ENCODE assay signal across 13 cellular contexts in the genomic region with DNA sequence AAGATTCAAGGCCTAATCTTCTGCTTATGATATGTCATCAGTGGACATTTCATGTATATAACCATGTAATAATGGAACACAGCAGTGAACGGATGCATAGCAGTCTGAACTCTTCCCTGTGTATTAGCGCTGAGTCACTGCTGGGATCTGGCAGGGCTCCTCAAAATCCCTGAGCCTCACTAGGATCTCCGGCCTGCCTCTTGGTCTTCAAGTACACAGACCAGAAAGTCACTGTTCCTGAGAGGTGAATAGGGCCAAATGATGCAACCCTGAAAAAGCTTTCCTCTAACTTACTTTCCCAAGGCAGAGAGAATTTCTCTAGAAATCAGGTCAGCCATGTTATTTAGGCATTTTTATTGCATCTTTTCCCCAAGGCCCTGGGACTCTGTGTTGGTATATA. TPM values are rescaled to one million over a fixed set of nuclear protein-coding genes. Genes with fewer than 3 reads are reported as not detected.
A peak's percentile ranks its signal among the peaks of the same experiment; 100 is the strongest.
DNase-seq lines count a peak whose midpoint lies in the region; ATAC-seq, FAIRE-seq and TF ChIP-seq lines count a peak whose summit lies in the region.
"Had no signal": no experiment of that assay in that cellular context is flagged by ENCODE, and none has a peak within 500 bp of the region (broad histone marks: within the 10 kb centered on the region; RNA-seq: fewer than 3 reads in every experiment).

No MANE protein-coding gene starts in this region.

- no peak for FAIRE-seq in bronchial epithelial cell (lab: Jason Lieb, UNC)

- peaks cover 1% of the 10 kb centered on the region for H3K27me3 ChIP-seq in bronchial epithelial cell (ENCODE audit: control insufficient read depth, insufficient read depth, low read length)
- no peaks in the 10 kb centered on the region for H3K27me3 ChIP-seq in lower lobe of right lung (ENCODE audit: low read depth)
- H3K27me3 ChIP-seq in aorta (ENCODE audit: control insufficient read depth in 1 of 2, insufficient read depth in 2 of 2, low read length in 1 of 2), result no peaks in the 10 kb centered on the region
- H3K27me3 ChIP-seq: stomach had no signal

- H3K9me3 ChIP-seq in lower lobe of right lung (no peaks in the 10 kb centered on the region), aorta (ENCODE audit: control insufficient read depth, low read length) (no peaks in the 10 kb centered on the region)
- H3K9me3 ChIP-seq: stomach had no signal

- WGBS in aorta, 2 donors, result 34 to 44% methylated on average over 3 of the region's 3 CpGs

- no peak for TF ChIP-seq CTCF in bronchial epithelial cell (IDR thresholded peaks at IDR 0.05; ENCODE audit: insufficient read depth, low read length, severe bottlenecking)
- no peak for TF ChIP-seq CTCF in lower lobe of right lung (IDR thresholded peaks at IDR 0.05)
- TF ChIP-seq CTCF in GM13976 (IDR thresholded peaks at IDR 0.05; ENCODE audit: borderline replicate concordance, control extremely low read depth, extremely low read depth, insufficient read depth, missing control alignments), result no peak

- H3K4me3 ChIP-seq in bronchial epithelial cell (ENCODE audit: low read depth, low read length), result no peak overlapping the region
- H3K4me3 ChIP-seq in lower lobe of right lung, result no peak overlapping the region
- H3K4me3 ChIP-seq in aorta (ENCODE audit: low read length in 2 of 2), result no peak overlapping the region
- H3K4me3 ChIP-seq: stomach had no signal

- intact Hi-C loops in Right ventricle myocardium inferior (cut with DNase I), result no loop called here
- intact Hi-C loops in cardiac septum (cut with DNase I), result no loop called here
- intact Hi-C loops in lower lobe of right lung (cut with DNase I), result no loop called here
- intact Hi-C loops in aorta (cut with DNase I), result no loop called here

- H3K4me1 ChIP-seq in lower lobe of right lung, result no peaks in the 10 kb centered on the region
- no peaks in the 10 kb centered on the region for H3K4me1 ChIP-seq in aorta (ENCODE audit: control insufficient read depth in 1 of 2, insufficient read depth in 2 of 2, low read length in 2 of 2)

- DNase-seq in Right ventricle myocardium inferior (ENCODE audit: missing footprints), result no peak
- DNase-seq in cardiac septum (ENCODE audit: low spot score), result no peak
- peak; percentile 52 for DNase-seq in bronchial epithelial cell (ENCODE audit: low read depth)
- peak; percentile 56 for DNase-seq in lower lobe of right lung
- peak; percentile 68 to 82 for DNase-seq in aorta
- no peak for DNase-seq in NCI-H1930 (lab: John Stamatoyannopoulos, UW)
- no peak for DNase-seq in GM13976 (ENCODE audit: low spot score)
- DNase-seq: NCI-H187; stimulated activated CD4-positive, alpha-beta T cell treated with anti-CD3 and anti-CD28 coated beads, Interleukin-1b, Interleukin-23, amount 100 ng/mL, for 48 hours; stomach had no signal

- ATAC-seq in Right ventricle myocardium inferior, result peak; percentile 90
- peak; percentile 83 to 88 for ATAC-seq in lower lobe of right lung
- peak; percentile 76 for ATAC-seq in aorta (ENCODE audit: low FRiP score)
- ATAC-seq in HG02623 (IDR thresholded peaks at IDR 0.05; ENCODE audit: unreplicated experiment), result no peak
- ATAC-seq: natural killer cell treated with Interleukin-12 subunit alpha and Interleukin-12 subunit beta and Interleukin-15 and Interleukin-18, amount 100 ng/mL, for 72 hours had no signal

- H3K36me3 ChIP-seq in bronchial epithelial cell (ENCODE audit: control insufficient read depth, insufficient read depth, low read length) (no peaks in the 10 kb centered on the region), lower lobe of right lung (no peaks in the 10 kb centered on the region), aorta (ENCODE audit: control insufficient read depth in 1 of 2, insufficient read depth in 2 of 2, low read length in 1 of 2) (no peaks in the 10 kb centered on the region)
- H3K36me3 ChIP-seq: stomach had no signal

- in situ Hi-C loops in GM13976 (cut with MboI; ENCODE audit: low sequenced_read_pairs, unreplicated experiment), result no loop called here

- no peak overlapping the region for H3K27ac ChIP-seq in lower lobe of right lung
- no peak overlapping the region for H3K27ac ChIP-seq in aorta (ENCODE audit: low read depth in 1 of 2, low read length in 2 of 2)

RNA-seq across cellular contexts. Expression of a gene that starts 35.0 kb away (rescaled TPM):
- total RNA-seq in Right ventricle myocardium inferior (0.24 TPM), cardiac septum (0.13 TPM), bronchial epithelial cell (not detected in 2 replicates), lower lobe of right lung (3.4 TPM), aorta (1 to 10 TPM in 1 of 2 donors, under 1 TPM in 1; 0.45 to 1.2 TPM)
- polyA plus RNA-seq in aorta, result under 1 TPM; 0.05 to 0.63 TPM

RNA-seq across cellular contexts. Expression of a gene that starts 45.7 kb away (rescaled TPM):
- total RNA-seq in Right ventricle myocardium inferior (0.65 TPM), cardiac septum (not detected), bronchial epithelial cell (not detected in 2 replicates), lower lobe of right lung (3.4 TPM), aorta (1 to 10 TPM; 1.1 to 4.5 TPM)
- 1 to 10 TPM in 1 of 2 donors, not detected in 1; 4.2 TPM for polyA plus RNA-seq in aorta
- total RNA-seq: activated T-helper 2 cell treated with anti-CD3 and anti-CD28 coated beads, Interferon-gamma antibody, Interleukin-2, Interleukin-4, amounts not matched to agents 10 μg/mL and 5 μg/mL and 100 μg/mL, durations not matched to agents 14 hours and 24 hours and 36 hours; natural killer cell treated with Interleukin-12 subunit alpha and Interleukin-12 subunit beta and Interleukin-15 and Interleukin-18, amount 100 ng/mL, for 72 hours had no signal

Comparison
In these comparisons a context has a peak if more than half of its experiments do, and no peak if none do; other contexts are left out.
1. DNase-seq: peak in bronchial epithelial cell (single experiment), lower lobe of right lung (single experiment) and aorta (2 of 2); none in Right ventricle myocardium inferior (single experiment), cardiac septum (single experiment), NCI-H1930 (0 of 2) and GM13976 (single experiment).